Comparison of ENCODE assay signal across 19 cellular contexts in genomic region chr14:103065861-103066260, GRCh38. TPM values are rescaled to one million over a fixed set of nuclear protein-coding genes. Genes with fewer than 3 reads are reported as not detected.
DNase-seq lines count a peak whose midpoint lies in the region; ATAC-seq and TF ChIP-seq lines count a peak whose summit lies in the region.
"Had no signal": no experiment of that assay in that cellular context is flagged by ENCODE, and none has a peak within 500 bp of the region (broad histone marks: within the 10 kb centered on the region; RNA-seq: fewer than 3 reads in every experiment).

No MANE protein-coding gene starts in this region.

- H3K9me3 ChIP-seq in RWPE2 (ENCODE audit: severe bottlenecking) = no peaks in the 10 kb centered on the region
- no peaks in the 10 kb centered on the region for H3K9me3 ChIP-seq in sigmoid colon
- H3K9me3 ChIP-seq in gastrocnemius medialis = no peaks in the 10 kb centered on the region

- H3K27me3 ChIP-seq in RWPE2 (ENCODE audit: insufficient read depth, poor library complexity, severe bottlenecking) (no peaks in the 10 kb centered on the region), sigmoid colon (no peaks in the 10 kb centered on the region), gastrocnemius medialis (no peaks in the 10 kb centered on the region)

- DNase-seq in Caki2 (ENCODE audit: low read depth) (peak; percentile 78), RWPE2 (ENCODE audit: low spot score) (no peak), glutamatergic neuron (no peak), sigmoid colon (peak; percentile 48), T-helper 1 cell (no peak), gastrocnemius medialis (no peak), retina (no peak)
- no peak for DNase-seq in stimulated activated CD4-positive, alpha-beta T cell treated with anti-CD3 and anti-CD28 coated beads, Interleukin-12 subunit alpha, Interleukin-12 subunit beta, amount 100 ng/mL, for 4 hours
- DNase-seq: DMS153, EL, HFFc6, NCI-H1092 treated with DMSO at 0.1 percent for 48 hours, NCI-H2081 treated with DMSO at 0.1 percent for 48 hours, NCI-H2227 treated with DMSO at 0.1 percent for 48 hours, NCI-H526 treated with DMSO at 0.1 percent for 48 hours had no signal

- H3K27ac Mint-ChIP-seq in glutamatergic neuron (ENCODE audit: unreplicated experiment) = no peak overlapping the region
- H3K27ac Mint-ChIP-seq: HFFc6 had no signal

- H3K4me1 ChIP-seq in RWPE2 (ENCODE audit: insufficient read depth, poor library complexity, severe bottlenecking) (peaks cover 21% of the 10 kb centered on the region), sigmoid colon (no peaks in the 10 kb centered on the region), gastrocnemius medialis (no peaks in the 10 kb centered on the region)

- H3K4me3 Mint-ChIP-seq in glutamatergic neuron (ENCODE audit: unreplicated experiment) = peak overlapping the region; percentile 21
- H3K4me3 Mint-ChIP-seq: HFFc6 had no signal

- in situ Hi-C loops in Caki2 (cut with HindIII; ENCODE audit: low pct_unique_long_range_greater_than_20kb, low sequenced_read_pairs) (no loop called here), gastrocnemius medialis (cut with MboI; ENCODE audit: low sequenced_read_pairs in 4 of 4) (no loop called here)

- TF ChIP-seq CTCF in RWPE2 (IDR thresholded peaks at IDR 0.05; ENCODE audit: poor library complexity, severe bottlenecking) (no peak), glutamatergic neuron (IDR thresholded peaks at IDR 0.05; ENCODE audit: partially characterized antibody, unreplicated experiment) (no peak), sigmoid colon (IDR thresholded peaks at IDR 0.05) (no peak), gastrocnemius medialis (IDR thresholded peaks at IDR 0.05 in 4 of 5, conservative IDR thresholded peaks at IDR 0.05 in 1 of 5) (no peak)

- H3K27ac ChIP-seq in RWPE2 (ENCODE audit: poor library complexity, severe bottlenecking) (peak overlapping the region; percentile 85), sigmoid colon (peak overlapping the region in 1 of 4 donors; percentile 3), gastrocnemius medialis (peak overlapping the region in 1 of 4 donors; percentile 27)
- H3K27ac ChIP-seq: C4-2B had no signal

- TF ChIP-seq POLR2A in sigmoid colon (IDR thresholded peaks at IDR 0.05) (no peak), gastrocnemius medialis (IDR thresholded peaks at IDR 0.05) (no peak)

- no peak overlapping the region for H3K4me3 ChIP-seq in RWPE2 (ENCODE audit: severe bottlenecking)
- H3K4me3 ChIP-seq in sigmoid colon = no peak overlapping the region
- H3K4me3 ChIP-seq in gastrocnemius medialis = no peak overlapping the region

- H3K36me3 Mint-ChIP-seq in glutamatergic neuron (ENCODE audit: unreplicated experiment) = no peaks in the 10 kb centered on the region

- H3K27me3 Mint-ChIP-seq in glutamatergic neuron (ENCODE audit: unreplicated experiment) = peaks cover 9% of the 10 kb centered on the region

- ATAC-seq in RWPE2 (ENCODE audit: low read depth) = no peak
- ATAC-seq in gastrocnemius medialis = no peak

- peaks cover 2% of the 10 kb centered on the region for H3K4me1 Mint-ChIP-seq in glutamatergic neuron (ENCODE audit: low read depth, unreplicated experiment)

- H3K36me3 ChIP-seq in RWPE2 (ENCODE audit: low read depth) (no peaks in the 10 kb centered on the region), sigmoid colon (no peaks in the 10 kb centered on the region), gastrocnemius medialis (no peaks in the 10 kb centered on the region)

- no peak for TF ChIP-seq EP300 in sigmoid colon (IDR thresholded peaks at IDR 0.05)

- intact Hi-C loops in sigmoid colon (cut with DNase I) = no loop called here
- intact Hi-C loops in gastrocnemius medialis (cut with DNase I; ENCODE audit: low total_unique reads) = no loop called here

- H3K9me3 Mint-ChIP-seq in glutamatergic neuron (ENCODE audit: unreplicated experiment) = no peaks in the 10 kb centered on the region
- H3K9me3 Mint-ChIP-seq: HFFc6 had no signal

- 84 to 89% methylated on average over 7 of the region's 7 CpGs for WGBS in sigmoid colon, 2 donors

RNA-seq across cellular contexts. Expression of gene CDC42BPB, which starts 8.5 kb away (rescaled TPM):
- 7.5 and 12.9 TPM in 2 replicates for total RNA-seq in Caki2 (2014; rRNA removed; shearing (Covaris generic); ENCODE audit: low replicate concordance)
- total RNA-seq in glutamatergic neuron (ENCODE audit: unreplicated experiment) = 125 TPM
- total RNA-seq in sigmoid colon = 10 to 100 TPM; 58.5 to 82.3 (median 61.6) TPM
- 10 to 100 TPM; 18.0 to 51.5 (median 24.0) TPM for polyA plus RNA-seq in sigmoid colon
- total RNA-seq in gastrocnemius medialis = 10 to 100 TPM; 30.0 to 64.3 (median 32.6) TPM

RNA-seq across cellular contexts. Expression of gene LBHD2, which starts 18.1 kb away (rescaled TPM):
- total RNA-seq in Caki2 (2014; rRNA removed; shearing (Covaris generic); ENCODE audit: low replicate concordance) = 7.5 TPM in 1 of 2 replicates, not detected in the other
- total RNA-seq in glutamatergic neuron (ENCODE audit: unreplicated experiment) (not detected), sigmoid colon (not detected), gastrocnemius medialis (not detected)
- polyA plus RNA-seq in sigmoid colon = under 1 TPM in 1 of 3 donors, not detected in 2; 0.17 TPM
- total RNA-seq: H1, HFFc6, MCF 10A, SK-MEL-5 had no signal
- polyA plus RNA-seq: H1 had no signal

RNA-seq across cellular contexts. Expression of gene EXOC3L4, which starts 28.7 kb away (rescaled TPM):
- 0.98 TPM in 1 of 2 replicates, not detected in the other for total RNA-seq in Caki2 (2014; rRNA removed; shearing (Covaris generic); ENCODE audit: low replicate concordance)
- total RNA-seq in glutamatergic neuron (ENCODE audit: unreplicated experiment) (0.81 TPM), sigmoid colon (1 to 10 TPM in 2 of 4 donors, under 1 TPM in 2; 0.36 to 1.8 (median 0.90) TPM), gastrocnemius medialis (1 to 10 TPM in 1 of 4 donors, under 1 TPM in 1, not detected in 2; 0.35 to 2.4 TPM)
- polyA plus RNA-seq in sigmoid colon = 10 to 100 TPM in 1 of 3 donors, 1 to 10 TPM in 2; 3.0 to 23.8 (median 6.0) TPM
- total RNA-seq: MCF 10A, SK-MEL-5 had no signal

RNA-seq across cellular contexts. Expression of gene TNFAIP2, which starts 57.4 kb away (rescaled TPM):
- total RNA-seq in Caki2 (2014; rRNA removed; shearing (Covaris generic); ENCODE audit: low replicate concordance) = 124 and 157 TPM in 2 replicates
- total RNA-seq in glutamatergic neuron (ENCODE audit: unreplicated experiment) = 4.3 TPM
- total RNA-seq in sigmoid colon = 10 to 100 TPM; 21.2 to 59.1 (median 36.6) TPM
- 10 to 100 TPM; 11.8 to 68.0 (median 28.8) TPM for polyA plus RNA-seq in sigmoid colon
- 10 to 100 TPM; 14.8 to 72.9 (median 22.3) TPM for total RNA-seq in gastrocnemius medialis
- total RNA-seq: SK-MEL-5 had no signal

Comparison
In these comparisons a context has a peak if more than half of its experiments do, and no peak if none do; other contexts are left out.
1. DNase-seq: peak in Caki2 (single experiment) and sigmoid colon (single experiment); none in RWPE2 (single experiment), glutamatergic neuron (single experiment), stimulated activated CD4-positive, alpha-beta T cell treated with anti-CD3 and anti-CD28 coated beads, Interleukin-12 subunit alpha, Interleukin-12 subunit beta, amount 100 ng/mL, for 4 hours (single experiment), T-helper 1 cell (0 of 5), gastrocnemius medialis (0 of 2) and retina (single experiment).